8 cellular contexts compared by ENCODE assay signal in genomic region chr19:13905634-13906524, GRCh38. TPM values are rescaled to one million over a fixed set of nuclear protein-coding genes. Genes with fewer than 3 reads are reported as not detected.
DNase-seq lines count a peak whose midpoint lies in the region; ATAC-seq and TF ChIP-seq lines count a peak whose summit lies in the region.

TSS of gene BRME1 (minus strand) at chr19:13906117. CDS start at chr19:13904892, 1,225 bp downstream.
TSS of gene CC2D1A (plus strand) at chr19:13906201. CDS start at chr19:13906442, 241 bp downstream.

- DNase-seq in GM12864 (ENCODE audit: low read depth) (peak; percentile 73), NCI-H1436 (lab: John Stamatoyannopoulos, UW) (peak; percentile 89), T-helper 1 cell (peak; percentile 87 to 94 (median 92)), amniotic stem cell (lab: John Stamatoyannopoulos, UW) (peak; percentile 47), left ventricle myocardium superior (peak; percentile 97), psoas muscle (peak; percentile 95 to 97)

- 2 to 4% (median 4%) methylated on average over 68 to 87 of the region's 87 CpGs for WGBS in psoas muscle, 3 donors
- WGBS in urinary bladder: 5% methylated on average over 87 of the region's 87 CpGs

- TF ChIP-seq CTCF in GM12864 (IDR thresholded peaks at IDR 0.05; ENCODE audit: low read depth, low read length, missing control alignments): no peak
- TF ChIP-seq CTCF in psoas muscle (IDR thresholded peaks at IDR 0.05): no peak

- H3K36me3 ChIP-seq in psoas muscle (ENCODE audit: insufficient read depth in 1 of 2, low read depth in 1 of 2) (peaks cover 0 to 16% of the 10 kb centered on the region in 2 donors), urinary bladder (ENCODE audit: insufficient read depth) (no peaks in the 10 kb centered on the region)

- peak within 1 kb of the TSS; percentile 77 for H3K4me3 ChIP-seq in GM12864 (ENCODE audit: low read depth, low read length)
- peak within 1 kb of the TSS; percentile 83 for H3K4me3 ChIP-seq in psoas muscle
- H3K4me3 ChIP-seq in urinary bladder (ENCODE audit: low read depth, low read length): peak within 1 kb of the TSS; percentile 82

- H3K27ac ChIP-seq in psoas muscle: peak within 1 kb of the TSS; percentile 70
- peak within 1 kb of the TSS; percentile 78 for H3K27ac ChIP-seq in urinary bladder (ENCODE audit: low read depth)

- peaks cover 3% of the 10 kb centered on the region for H3K4me1 ChIP-seq in psoas muscle
- H3K4me1 ChIP-seq in urinary bladder (ENCODE audit: insufficient read depth): peaks cover 2% of the 10 kb centered on the region

- peak; percentile 95 for ATAC-seq in HG02642 (IDR thresholded peaks at IDR 0.05; ENCODE audit: poor library complexity, unreplicated experiment)
- ATAC-seq in left ventricle myocardium superior: peak; percentile 100
- peak; percentile 98 to 100 (median 99) for ATAC-seq in psoas muscle

- intact Hi-C loops in left ventricle myocardium superior (cut with micrococcal nuclease): no loop called here
- intact Hi-C loops in psoas muscle (cut with DNase I): loop anchor here (5.0 kb wide), 1 partner anchor 46 kb away; the partner anchor contains the start of gene DCAF15 (in 2 of the 2)

- no peaks in the 10 kb centered on the region for H3K27me3 ChIP-seq in psoas muscle (ENCODE audit: insufficient read depth in 3 of 3, low read length in 2 of 3)

- H3K9me3 ChIP-seq in psoas muscle: no peaks in the 10 kb centered on the region

RNA-seq across cellular contexts. Expression of gene BRME1, which starts in this region (rescaled TPM):
- total RNA-seq in left ventricle myocardium superior (0.72 TPM), psoas muscle (1 to 10 TPM in 2 of 4 donors, under 1 TPM in 2; 0.27 to 1.5 (median 1.0) TPM), urinary bladder (2.0 TPM)
- polyA plus RNA-seq in psoas muscle (1 to 10 TPM in 2 of 3 donors, under 1 TPM in 1; 0.86 to 2.5 (median 1.7) TPM), urinary bladder (2.2 TPM)

RNA-seq across cellular contexts. Expression of gene CC2D1A, which starts in this region (rescaled TPM):
- total RNA-seq in left ventricle myocardium superior (19.6 TPM), psoas muscle (10 to 100 TPM; 21.1 to 26.1 (median 24.6) TPM), urinary bladder (7.3 TPM)
- polyA plus RNA-seq in psoas muscle (10 to 100 TPM; 20.1 to 31.7 (median 23.1) TPM), urinary bladder (25.8 TPM)

Comparison
In these comparisons a context has a peak if more than half of its experiments do, and no peak if none do; other contexts are left out.
1. Peak in every context shown above with its lines: DNase-seq, ATAC-seq, H3K4me3 ChIP-seq and H3K27ac ChIP-seq.
2. DNase-seq: peak in every context shown above with its lines; median percentile 97 in left ventricle myocardium superior; 96 in psoas muscle; 92 in T-helper 1 cell; 89 in NCI-H1436; 73 in GM12864; 47 in amniotic stem cell.